In the genomic region with DNA sequence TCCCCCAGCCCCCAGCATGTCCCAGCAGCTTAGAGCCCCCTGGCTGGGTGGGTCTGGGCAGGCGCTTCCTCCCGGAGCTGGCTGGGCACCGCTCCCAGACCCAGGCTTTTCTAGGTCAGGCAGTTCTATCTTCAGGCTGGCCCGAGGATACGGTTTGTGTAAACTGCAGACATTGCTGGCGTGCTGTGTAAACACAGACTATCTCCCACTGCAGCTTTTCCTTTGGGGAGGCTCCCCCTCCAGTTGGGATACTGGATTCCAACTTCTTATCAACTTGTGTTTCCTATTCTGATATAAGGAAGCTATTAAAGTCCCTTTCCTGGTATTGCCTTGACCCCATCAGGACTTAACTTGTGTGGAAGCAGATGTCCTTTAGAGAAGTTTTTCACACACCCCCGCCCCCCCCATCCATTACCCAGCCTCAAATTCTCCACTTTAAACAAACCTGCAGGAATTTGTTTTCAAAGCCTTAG, we compare ENCODE assay signal across 1 cellular context.
TF ChIP-seq lines count a peak whose summit lies in the region.

No MANE protein-coding gene starts in this region.

TF ChIP-seq in HepG2, 621 proteins besides CTCF, POLR2A, EP300 and RAD21 (continued from another document):
- TF ChIP-seq FOXP4 (CRISPR knock-in tag; IDR thresholded peaks at IDR 0.05): peak; percentile 30; the same call in 1 of the 2 replicates
- TF ChIP-seq ARHGAP35 (CRISPR knock-in tag; IDR thresholded peaks at IDR 0.05; ENCODE audit: borderline replicate concordance): no peak
- 0 out of 2 replicates have a peak, but pooled peaks have one; percentile 11 for TF ChIP-seq NCOA2 (CRISPR knock-in tag; IDR thresholded peaks at IDR 0.05)
- TF ChIP-seq, protein P1, sequence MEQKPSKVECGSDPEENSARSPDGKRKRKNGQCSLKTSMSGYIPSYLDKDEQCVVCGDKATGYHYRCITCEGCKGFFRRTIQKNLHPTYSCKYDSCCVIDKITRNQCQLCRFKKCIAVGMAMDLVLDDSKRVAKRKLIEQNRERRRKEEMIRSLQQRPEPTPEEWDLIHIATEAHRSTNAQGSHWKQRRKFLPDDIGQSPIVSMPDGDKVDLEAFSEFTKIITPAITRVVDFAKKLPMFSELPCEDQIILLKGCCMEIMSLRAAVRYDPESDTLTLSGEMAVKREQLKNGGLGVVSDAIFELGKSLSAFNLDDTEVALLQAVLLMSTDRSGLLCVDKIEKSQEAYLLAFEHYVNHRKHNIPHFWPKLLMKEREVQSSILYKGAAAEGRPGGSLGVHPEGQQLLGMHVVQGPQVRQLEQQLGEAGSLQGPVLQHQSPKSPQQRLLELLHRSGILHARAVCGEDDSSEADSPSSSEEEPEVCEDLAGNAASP (CRISPR knock-in tag; IDR thresholded peaks at IDR 0.05; ENCODE audit: borderline replicate concordance): 0 out of 2 replicates have a peak, but pooled peaks have one; percentile 29
TF ChIP-seq in HepG2: peak in this region for 31.
